Comparison of ENCODE assay signal across 8 cellular contexts in the genomic region with DNA sequence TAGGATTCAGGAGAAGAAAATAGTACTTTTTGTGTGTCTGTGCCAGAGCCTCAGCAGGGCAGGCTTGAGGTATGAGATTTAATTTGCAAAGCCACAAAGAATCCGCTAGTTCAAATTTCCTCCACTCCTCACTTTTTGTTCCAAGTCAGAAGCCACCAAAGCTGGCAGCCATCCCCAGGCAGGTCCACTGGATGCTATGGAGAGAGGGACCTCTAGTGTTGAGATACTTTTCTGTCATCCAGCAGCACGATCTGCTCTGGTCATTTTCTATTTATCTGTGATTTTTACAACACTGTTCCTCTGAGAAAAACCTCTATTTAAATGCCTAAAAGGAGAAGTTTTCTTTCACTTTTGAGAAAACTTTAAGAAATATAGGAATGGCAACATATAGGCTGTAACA.
A peak's percentile ranks its signal among the peaks of the same experiment; 100 is the strongest.
DNase-seq lines count a peak whose midpoint lies in the region; ATAC-seq, FAIRE-seq and TF ChIP-seq lines count a peak whose summit lies in the region.

No MANE protein-coding gene starts in this region.

- H2AFZ ChIP-seq in OCI-LY7 (ENCODE audit: low read length) = no peak overlapping the region
- H2AFZ ChIP-seq in H1 (ENCODE audit: low read length) = no peak overlapping the region; the same call in 1 of the 2 replicates
- H2AFZ ChIP-seq in mesenchymal stem cell (ENCODE audit: low read depth, low read length) = no peak overlapping the region

- no peak overlapping the region for H3K27ac ChIP-seq in OCI-LY7 (ENCODE audit: low read depth, low read length, poor library complexity, severe bottlenecking)
- no peak overlapping the region for H3K27ac ChIP-seq in H1 (ENCODE audit: low read depth, low read length)
- no peak overlapping the region for H3K27ac ChIP-seq in mesenchymal stem cell (ENCODE audit: low read length, poor library complexity, severe bottlenecking)

- H2BK12ac ChIP-seq in H1 (ENCODE audit: low read depth, low read length) (no peak overlapping the region), mesenchymal stem cell (ENCODE audit: low read length in 2 of 2) (no peak overlapping the region)

- H3K9ac ChIP-seq in H1 (replicated peaks in 1 of 4; ENCODE audit: extremely low read depth in 1 of 4, low read depth in 3 of 4, low read length in 3 of 4) = no peak overlapping the region
- peak overlapping the region; percentile 60 for H3K9ac ChIP-seq in mesenchymal stem cell (ENCODE audit: low read length)

- H3K4me3 ChIP-seq in HFF-Myc (replicated peaks; ENCODE audit: low read depth, low read length) (no peak overlapping the region), OCI-LY7 (ENCODE audit: low read depth, low read length, poor library complexity, severe bottlenecking) (no peak overlapping the region), H1 (ENCODE audit: extremely low read depth in 1 of 4, insufficient read depth in 2 of 4, low read depth in 3 of 4, low read length in 4 of 4) (no peak overlapping the region), mesenchymal stem cell (ENCODE audit: insufficient read depth in 1 of 2, low read depth in 1 of 2, low read length in 2 of 2) (no peak overlapping the region)

- TF ChIP-seq CTCF in Calu3 (IDR thresholded peaks at IDR 0.05; ENCODE audit: unreplicated experiment) (peak; percentile 17), HFF-Myc (IDR thresholded peaks at IDR 0.05; ENCODE audit: low read depth, low read length, missing control alignments) (peak; percentile 58), OCI-LY7 (conservative IDR thresholded peaks at IDR 0.05; ENCODE audit: low read length) (peak; percentile 66), H1 (IDR thresholded peaks at IDR 0.05; ENCODE audit: control extremely low read depth in 1 of 3, insufficient read depth in 1 of 3, low read depth in 1 of 3, low read length in 3 of 3) (peak; percentile 56 to 82 (median 75))

- H3K23ac ChIP-seq in H1 (ENCODE audit: insufficient read length) (no peak overlapping the region), mesenchymal stem cell (ENCODE audit: low read length in 2 of 2) (no peak overlapping the region)

- DNase-seq in Calu3 = peak; percentile 45
- no peak for DNase-seq in HFF-Myc (ENCODE audit: extremely low read depth, low read depth)
- DNase-seq in OCI-LY7 (ENCODE audit: low spot score) = peak; percentile 18
- peak in 1 of 2 experiments; percentile 46 for DNase-seq in H1 (ENCODE audit: low read depth in 1 of 2, low spot score in 2 of 2)
- peak; percentile 51 for DNase-seq in mesenchymal stem cell
- DNase-seq in effector CD8-positive, alpha-beta T cell (lab: John Stamatoyannopoulos, UW) = no peak

- no peaks in the 10 kb centered on the region for H3K4me1 Mint-ChIP-seq in Calu3 (ENCODE audit: low read depth, unreplicated experiment)

- peak; percentile 93 for FAIRE-seq in H1 (lab: Jason Lieb, UNC)

- H3K4ac ChIP-seq in H1 (replicated peaks; ENCODE audit: insufficient read length, low read depth, low read length) (no peak overlapping the region), mesenchymal stem cell (ENCODE audit: low read depth in 1 of 2, low read length in 2 of 2) (no peak overlapping the region)

- H3K9me3 Mint-ChIP-seq in Calu3 (ENCODE audit: low read depth, unreplicated experiment) = no peaks in the 10 kb centered on the region

- H2BK15ac ChIP-seq in H1 (ENCODE audit: low read length) (no peak overlapping the region), mesenchymal stem cell (ENCODE audit: low read depth, poor library complexity, severe bottlenecking) (no peak overlapping the region)

- no peak for TF ChIP-seq POLR2A in H1 (IDR thresholded peaks at IDR 0.05; ENCODE audit: control extremely low read depth in 1 of 2, low read depth in 2 of 2, low read length in 2 of 2)

- H3K18ac ChIP-seq in H1 (ENCODE audit: extremely low read depth, low read length) (no peak overlapping the region), mesenchymal stem cell (ENCODE audit: low read depth in 1 of 2, low read length in 2 of 2) (no peak overlapping the region)

- H3K14ac ChIP-seq in H1 (ENCODE audit: insufficient read length) (no peak overlapping the region), mesenchymal stem cell (ENCODE audit: low read length in 2 of 2) (no peak overlapping the region)

- peak; percentile 97 to 98 for TF ChIP-seq RAD21 in H1 (IDR thresholded peaks at IDR 0.05 in 1 of 2, conservative IDR thresholded peaks at IDR 0.05 in 1 of 2; ENCODE audit: low read depth in 2 of 2, low read length in 2 of 2)

- H2BK5ac ChIP-seq in H1 (ENCODE audit: low read depth, low read length) = no peak overlapping the region
- no peak overlapping the region for H2BK5ac ChIP-seq in mesenchymal stem cell (ENCODE audit: low read depth, low read length, poor library complexity, severe bottlenecking)

- ATAC-seq in GM18519 (IDR thresholded peaks at IDR 0.05; ENCODE audit: low FRiP score, unreplicated experiment) (no peak), HG03457 (IDR thresholded peaks at IDR 0.05; ENCODE audit: unreplicated experiment) (no peak)

- H3K4me1 ChIP-seq in OCI-LY7 (ENCODE audit: insufficient read depth, low read length, poor library complexity, severe bottlenecking) = no peaks in the 10 kb centered on the region
- H3K4me1 ChIP-seq in H1 (replicated peaks in 1 of 4; ENCODE audit: control insufficient read depth in 3 of 4, insufficient read depth in 4 of 4, low read length in 3 of 4) = no peaks in the 10 kb centered on the region
- peaks cover 6% of the 10 kb centered on the region for H3K4me1 ChIP-seq in mesenchymal stem cell (ENCODE audit: control insufficient read depth, insufficient read depth, low read depth, low read length)

- H4K20me1 ChIP-seq in OCI-LY7 (ENCODE audit: insufficient read depth, low read length) = no peaks in the 10 kb centered on the region
- H4K20me1 ChIP-seq in H1 (replicated peaks in 1 of 2; ENCODE audit: control insufficient read depth in 1 of 2, insufficient read depth in 2 of 2, low read length in 2 of 2) = no peaks in the 10 kb centered on the region

- no peak overlapping the region for H3K4me3 Mint-ChIP-seq in Calu3 (ENCODE audit: low read depth, unreplicated experiment)

- no peak overlapping the region for H3K27ac Mint-ChIP-seq in Calu3 (ENCODE audit: unreplicated experiment)

- CTCF ChIA-PET in Calu3 (lab: Charles Lee) = interaction anchor here (0.6 to 1.1 kb wide), 2 partner anchors 278 to 282 kb away, joined by 3 to 6 read pairs; no protein-coding TSS in a partner anchor
- CTCF ChIA-PET in OCI-LY7 (lab: Charles Lee; ENCODE audit: unreplicated experiment) = no interaction called here
- CTCF ChIA-PET in H1 (lab: Charles Lee; ENCODE audit: partially characterized antibody) = interaction anchor here (0.6 to 9.7 kb wide), 24 partner anchors 9 to 694 kb away, joined by 3 to 143 read pairs (median 5); no protein-coding TSS in a partner anchor

- H3K9me3 ChIP-seq in OCI-LY7 (ENCODE audit: low read length) (no peaks in the 10 kb centered on the region), H1 (ENCODE audit: insufficient read depth in 2 of 2, low read depth in 1 of 2, low read length in 1 of 2) (peaks cover 4 to 5% of the 10 kb centered on the region in 2 experiments; a peak in 2 of 4 replicates), mesenchymal stem cell (ENCODE audit: control insufficient read depth, low read length) (no peaks in the 10 kb centered on the region)

- H3K9me2 ChIP-seq in OCI-LY7 (ENCODE audit: insufficient read depth, low read length) = no peaks in the 10 kb centered on the region

- H2BK120ac ChIP-seq in H1 (replicated peaks; ENCODE audit: low read depth, low read length) (no peak overlapping the region), mesenchymal stem cell (ENCODE audit: low read depth, low read length) (no peak overlapping the region)

- peaks cover 20% of the 10 kb centered on the region for H3K27me3 Mint-ChIP-seq in Calu3 (ENCODE audit: unreplicated experiment)

- no peak overlapping the region for H4K91ac ChIP-seq in H1 (replicated peaks; ENCODE audit: insufficient read length, low read length)
- no peak overlapping the region for H4K91ac ChIP-seq in mesenchymal stem cell (ENCODE audit: low read length)

- no peaks in the 10 kb centered on the region for H3K23me2 ChIP-seq in H1 (ENCODE audit: low read depth, low read length)

- H2AK5ac ChIP-seq in H1 (ENCODE audit: low read depth, low read length) = no peak overlapping the region
- H2AK5ac ChIP-seq in mesenchymal stem cell (ENCODE audit: low read length, severe bottlenecking) = no peak overlapping the region

- BruUV-seq in Calu3 (replicated peaks; lab: Mats Ljungman, UMichigan) (no TSS peak), OCI-LY7 (replicated peaks; lab: Mats Ljungman, UMichigan) (no TSS peak)

- H2BK20ac ChIP-seq in H1 (ENCODE audit: low read length) = no peak overlapping the region

- H3K36me3 Mint-ChIP-seq in Calu3 (ENCODE audit: insufficient read depth, unreplicated experiment) = no peaks in the 10 kb centered on the region

- 35% methylated on average over 2 of the region's 2 CpGs; no CpG with 5 or more reads in 1 of the 2 experiments for WGBS in H1 (ENCODE audit: extremely low coverage in 1 of 2, insufficient coverage in 1 of 2, insufficient read length in 1 of 2, insufficient replicate concordance in 2 of 2, low coverage in 1 of 2, low lambda C conversion rate in 2 of 2, missing lambda C conversion rate in 1 of 2), 2 experiments
- no CpG with 5 or more reads among the region's 2 CpGs for WGBS in mesenchymal stem cell

- H3K79me2 ChIP-seq in OCI-LY7 (ENCODE audit: insufficient read depth, low read depth, low read length) (no peaks in the 10 kb centered on the region), H1 (ENCODE audit: control insufficient read depth in 1 of 2, insufficient read depth in 2 of 2, low read length in 2 of 2) (no peaks in the 10 kb centered on the region)

- no peak overlapping the region for H4K5ac ChIP-seq in H1 (ENCODE audit: insufficient read length, low read depth, low read length)

- no peak overlapping the region for H4K8ac ChIP-seq in H1 (ENCODE audit: extremely low read depth, insufficient read depth, low read length)
- H4K8ac ChIP-seq in mesenchymal stem cell (ENCODE audit: low read length) = no peak overlapping the region

- intact Hi-C loops in Calu3 (cut with micrococcal nuclease; ENCODE audit: unreplicated experiment) (loop anchor here (1.0 to 5.0 kb wide), 3 partner anchors 176 to 691 kb away; no protein-coding TSS in a partner anchor), OCI-LY7 (cut with micrococcal nuclease; ENCODE audit: unreplicated experiment) (loop anchor here (5.0 to 10.0 kb wide), 2 partner anchors 281 to 694 kb away; no protein-coding TSS in a partner anchor)

- H3K4me2 ChIP-seq in OCI-LY7 (ENCODE audit: low read length) (no peak overlapping the region), H1 (ENCODE audit: insufficient read depth in 1 of 2, low read depth in 2 of 2, low read length in 2 of 2) (no peak overlapping the region), mesenchymal stem cell (ENCODE audit: low read length, poor library complexity, severe bottlenecking) (no peak overlapping the region)

- TF ChIP-seq EP300 in H1 (IDR thresholded peaks at IDR 0.05; ENCODE audit: borderline replicate concordance in 1 of 2, low read depth in 2 of 2, low read length in 2 of 2) = no peak

- POLR2A ChIA-PET in OCI-LY7 (lab: Charles Lee) = interaction anchor here (0.5 to 0.7 kb wide), 2 partner anchors 25 to 645 kb away, joined by 3 read pairs; no protein-coding TSS in a partner anchor
- POLR2A ChIA-PET in H1 (lab: Charles Lee; ENCODE audit: partially characterized antibody) = interaction anchor here (1.0 to 3.5 kb wide), 3 partner anchors 138 to 293 kb away, joined by 3 to 22 read pairs (median 4); no protein-coding TSS in a partner anchor

- H3K79me1 ChIP-seq in H1 (ENCODE audit: low read depth, low read length) (no peaks in the 10 kb centered on the region), mesenchymal stem cell (replicated peaks; ENCODE audit: low read length, poor library complexity, severe bottlenecking) (no peaks in the 10 kb centered on the region)

- no peak overlapping the region for H3K56ac ChIP-seq in H1 (replicated peaks; ENCODE audit: insufficient read length, low read depth, low read length)

- no peaks in the 10 kb centered on the region for H3K27me3 ChIP-seq in H1 (replicated peaks in 1 of 4; ENCODE audit: control insufficient read depth in 3 of 4, extremely low read depth in 1 of 4, insufficient read depth in 3 of 4, low read length in 3 of 4)
- H3K27me3 ChIP-seq in mesenchymal stem cell (ENCODE audit: control insufficient read depth in 1 of 2, insufficient read depth in 1 of 2, low read length in 2 of 2) = peaks cover 6 to 76% of the 10 kb centered on the region in 2 experiments

- H3K36me3 ChIP-seq in OCI-LY7 (ENCODE audit: insufficient read depth, low read length) (no peaks in the 10 kb centered on the region), H1 (ENCODE audit: control insufficient read depth in 2 of 4, insufficient read depth in 4 of 4, low read length in 3 of 4) (no peaks in the 10 kb centered on the region), mesenchymal stem cell (ENCODE audit: control insufficient read depth in 1 of 2, insufficient read depth in 2 of 2, low read depth in 1 of 2, low read length in 2 of 2) (no peaks in the 10 kb centered on the region)

Comparison
In these comparisons a context has a peak if more than half of its experiments do, and no peak if none do; other contexts are left out.
1. DNase-seq: peak in Calu3 (single experiment), OCI-LY7 (single experiment) and mesenchymal stem cell (single experiment); none in HFF-Myc (single experiment) and effector CD8-positive, alpha-beta T cell (single experiment).
2. CTCF ChIP-seq: peak in every context shown above with its lines; median percentile 75 in H1; 66 in OCI-LY7; 58 in HFF-Myc; 17 in Calu3.